In genomic region chr4:121107507-121107906, GRCh38 we compare ENCODE assay signal across 3 cellular contexts.
A peak's percentile ranks its signal among the peaks of the same experiment; 100 is the strongest.
TF ChIP-seq lines count a peak whose summit lies in the region.

No MANE protein-coding gene starts in this region.

TF ChIP-seq in SK-N-SH, 30 proteins besides CTCF, POLR2A, EP300 and RAD21 (continued from another document):
- TF ChIP-seq, protein P1, sequence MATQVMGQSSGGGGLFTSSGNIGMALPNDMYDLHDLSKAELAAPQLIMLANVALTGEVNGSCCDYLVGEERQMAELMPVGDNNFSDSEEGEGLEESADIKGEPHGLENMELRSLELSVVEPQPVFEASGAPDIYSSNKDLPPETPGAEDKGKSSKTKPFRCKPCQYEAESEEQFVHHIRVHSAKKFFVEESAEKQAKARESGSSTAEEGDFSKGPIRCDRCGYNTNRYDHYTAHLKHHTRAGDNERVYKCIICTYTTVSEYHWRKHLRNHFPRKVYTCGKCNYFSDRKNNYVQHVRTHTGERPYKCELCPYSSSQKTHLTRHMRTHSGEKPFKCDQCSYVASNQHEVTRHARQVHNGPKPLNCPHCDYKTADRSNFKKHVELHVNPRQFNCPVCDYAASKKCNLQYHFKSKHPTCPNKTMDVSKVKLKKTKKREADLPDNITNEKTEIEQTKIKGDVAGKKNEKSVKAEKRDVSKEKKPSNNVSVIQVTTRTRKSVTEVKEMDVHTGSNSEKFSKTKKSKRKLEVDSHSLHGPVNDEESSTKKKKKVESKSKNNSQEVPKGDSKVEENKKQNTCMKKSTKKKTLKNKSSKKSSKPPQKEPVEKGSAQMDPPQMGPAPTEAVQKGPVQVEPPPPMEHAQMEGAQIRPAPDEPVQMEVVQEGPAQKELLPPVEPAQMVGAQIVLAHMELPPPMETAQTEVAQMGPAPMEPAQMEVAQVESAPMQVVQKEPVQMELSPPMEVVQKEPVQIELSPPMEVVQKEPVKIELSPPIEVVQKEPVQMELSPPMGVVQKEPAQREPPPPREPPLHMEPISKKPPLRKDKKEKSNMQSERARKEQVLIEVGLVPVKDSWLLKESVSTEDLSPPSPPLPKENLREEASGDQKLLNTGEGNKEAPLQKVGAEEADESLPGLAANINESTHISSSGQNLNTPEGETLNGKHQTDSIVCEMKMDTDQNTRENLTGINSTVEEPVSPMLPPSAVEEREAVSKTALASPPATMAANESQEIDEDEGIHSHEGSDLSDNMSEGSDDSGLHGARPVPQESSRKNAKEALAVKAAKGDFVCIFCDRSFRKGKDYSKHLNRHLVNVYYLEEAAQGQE (IDR thresholded peaks at IDR 0.05; ENCODE audit: low read depth, low read length): peak; percentile 55; the same call in 1 of the 2 replicates
- no peak for TF ChIP-seq ELF1 (IDR thresholded peaks at IDR 0.05)
- TF ChIP-seq, protein P2, sequence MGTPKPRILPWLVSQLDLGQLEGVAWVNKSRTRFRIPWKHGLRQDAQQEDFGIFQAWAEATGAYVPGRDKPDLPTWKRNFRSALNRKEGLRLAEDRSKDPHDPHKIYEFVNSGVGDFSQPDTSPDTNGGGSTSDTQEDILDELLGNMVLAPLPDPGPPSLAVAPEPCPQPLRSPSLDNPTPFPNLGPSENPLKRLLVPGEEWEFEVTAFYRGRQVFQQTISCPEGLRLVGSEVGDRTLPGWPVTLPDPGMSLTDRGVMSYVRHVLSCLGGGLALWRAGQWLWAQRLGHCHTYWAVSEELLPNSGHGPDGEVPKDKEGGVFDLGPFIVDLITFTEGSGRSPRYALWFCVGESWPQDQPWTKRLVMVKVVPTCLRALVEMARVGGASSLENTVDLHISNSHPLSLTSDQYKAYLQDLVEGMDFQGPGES (IDR thresholded peaks at IDR 0.05; ENCODE audit: low read depth, low read length): no peak
- TF ChIP-seq FOSL2 (IDR thresholded peaks at IDR 0.05; ENCODE audit: borderline replicate concordance, low read depth): no peak
- TF ChIP-seq GATA2 (CRISPR knock-in tag; IDR thresholded peaks at IDR 0.05): no peak
- no peak for TF ChIP-seq CHD2 (IDR thresholded peaks at IDR 0.05; ENCODE audit: low read length, partially characterized antibody)
- TF ChIP-seq MEF2A (IDR thresholded peaks at IDR 0.05; ENCODE audit: borderline replicate concordance, low read depth): no peak
TF ChIP-seq in SK-N-SH: peak in this region for 1.

TF ChIP-seq in SK-N-SH treated with all-trans-retinoic acid at 6 μM for 48 hours, 23 proteins besides CTCF, POLR2A, EP300 and RAD21 (continued from another document):
- TF ChIP-seq TCF4 (CRISPR knock-in tag; IDR thresholded peaks at IDR 0.05; ENCODE audit: borderline replicate concordance) (no peak), ISL1 (CRISPR knock-in tag; IDR thresholded peaks at IDR 0.05) (no peak), ZNF70 (CRISPR knock-in tag; IDR thresholded peaks at IDR 0.05) (no peak), PATZ1 (CRISPR knock-in tag; IDR thresholded peaks at IDR 0.05; ENCODE audit: borderline replicate concordance) (no peak), GLIS3 (CRISPR knock-in tag; IDR thresholded peaks at IDR 0.05) (no peak), ZFP3 (CRISPR knock-in tag; IDR thresholded peaks at IDR 0.05) (no peak), ESRRG (CRISPR knock-in tag; IDR thresholded peaks at IDR 0.05) (no peak), CSDC2 (CRISPR knock-in tag; IDR thresholded peaks at IDR 0.05) (no peak)
- TF ChIP-seq, protein P3, sequence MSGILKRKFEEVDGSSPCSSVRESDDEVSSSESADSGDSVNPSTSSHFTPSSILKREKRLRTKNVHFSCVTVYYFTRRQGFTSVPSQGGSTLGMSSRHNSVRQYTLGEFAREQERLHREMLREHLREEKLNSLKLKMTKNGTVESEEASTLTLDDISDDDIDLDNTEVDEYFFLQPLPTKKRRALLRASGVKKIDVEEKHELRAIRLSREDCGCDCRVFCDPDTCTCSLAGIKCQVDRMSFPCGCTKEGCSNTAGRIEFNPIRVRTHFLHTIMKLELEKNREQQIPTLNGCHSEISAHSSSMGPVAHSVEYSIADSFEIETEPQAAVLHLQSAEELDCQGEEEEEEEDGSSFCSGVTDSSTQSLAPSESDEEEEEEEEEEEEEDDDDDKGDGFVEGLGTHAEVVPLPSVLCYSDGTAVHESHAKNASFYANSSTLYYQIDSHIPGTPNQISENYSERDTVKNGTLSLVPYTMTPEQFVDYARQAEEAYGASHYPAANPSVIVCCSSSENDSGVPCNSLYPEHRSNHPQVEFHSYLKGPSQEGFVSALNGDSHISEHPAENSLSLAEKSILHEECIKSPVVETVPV (CRISPR knock-in tag; IDR thresholded peaks at IDR 0.05): no peak
TF ChIP-seq in SK-N-SH treated with all-trans-retinoic acid at 6 μM for 48 hours: peak in this region for 0.

TF ChIP-seq in HEK293, 187 proteins besides CTCF, POLR2A, EP300 and RAD21:
- TF ChIP-seq, protein P1 (tag by site-specific recombination; IDR thresholded peaks at IDR 0.05): peak; percentile 61
- no peak for TF ChIP-seq ZNF639 (tag by site-specific recombination; IDR thresholded peaks at IDR 0.05)
